In the genomic region with DNA sequence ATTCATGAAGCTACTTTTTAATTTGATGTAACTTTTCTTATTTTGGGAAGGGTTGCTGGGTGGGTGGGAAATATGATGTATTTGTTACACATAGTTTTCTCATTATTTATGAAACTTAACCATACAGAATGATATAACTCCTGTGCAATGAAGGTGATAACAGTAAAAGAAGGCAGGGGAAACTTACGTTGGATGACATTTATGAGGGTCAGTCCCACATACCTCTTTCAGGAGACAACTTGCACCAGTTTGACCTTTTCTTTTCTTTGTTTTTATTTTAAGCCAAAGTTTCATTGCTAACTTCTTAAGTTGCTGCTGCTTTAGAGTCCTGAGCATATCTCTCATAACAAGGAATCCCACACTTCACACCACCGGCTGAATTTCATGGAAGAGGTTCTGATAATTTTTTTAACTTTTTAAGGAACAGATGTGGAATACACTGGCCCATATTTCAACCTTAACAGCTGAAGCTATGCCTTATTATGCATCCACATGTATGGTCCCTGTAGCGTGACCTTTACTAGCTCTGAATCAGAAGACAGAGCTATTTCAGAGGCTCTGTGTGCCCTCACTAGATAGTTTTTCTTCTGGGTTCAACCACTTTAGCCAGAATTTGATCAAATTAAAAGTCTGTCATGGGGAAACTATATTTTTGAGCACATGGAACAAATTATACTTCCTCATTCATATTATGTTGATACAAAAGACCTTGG, we compare ENCODE assay signal across 22 cellular contexts. TPM values are rescaled to one million over a fixed set of nuclear protein-coding genes. Genes with fewer than 3 reads are reported as not detected.
"Had no signal": no experiment of that assay in that cellular context is flagged by ENCODE, and none has a peak within 500 bp of the region (broad histone marks: within the 10 kb centered on the region; RNA-seq: fewer than 3 reads in every experiment).

No MANE protein-coding gene starts in this region.

- H3K27ac ChIP-seq: RWPE1 had no signal

- ATAC-seq: HepG2, Panc1, PC-3, SK-N-SH treated with all-trans-retinoic acid at 6 μM for 48 hours had no signal

- DNase-seq: IMR-90, Karpas-422, KG1, MM.1S, NCI-H1092 treated with DMSO at 0.1 percent for 48 hours, NCI-H1436, NCI-H187, NCI-H2029, NCI-H2081 treated with DMSO at 0.1 percent for 48 hours, NCI-H2171, NCI-H226, NCI-H446, NCI-H510A, NCI-H524 treated with DMSO at 0.1 percent for 48 hours, NCI-H69, NCI-H774, PC-3, SHP77 had no signal

RNA-seq across cellular contexts. Expression of a gene that starts 28.0 kb away (rescaled TPM):
- total RNA-seq: PC-3 had no signal
